17 cellular contexts compared by ENCODE assay signal in genomic region chr2:196479350-196479749, GRCh38.
A peak's percentile ranks its signal among the peaks of the same experiment; 100 is the strongest.
DNase-seq lines count a peak whose midpoint lies in the region; TF ChIP-seq lines count a peak whose summit lies in the region.
"Had no signal": no experiment of that assay in that cellular context is flagged by ENCODE, and none has a peak within 500 bp of the region (broad histone marks: within the 10 kb centered on the region; RNA-seq: fewer than 3 reads in every experiment).

No MANE protein-coding gene starts in this region.

- H3K36me3 ChIP-seq in adipocyte (ENCODE audit: control insufficient read depth, insufficient read depth, low read length, severe bottlenecking) (no peaks in the 10 kb centered on the region), thyroid gland (no peaks in the 10 kb centered on the region)
- H3K36me3 ChIP-seq: neutrophil had no signal

- H3K27me3 ChIP-seq in adipocyte (replicated peaks; ENCODE audit: control insufficient read depth, insufficient read depth, low read length) (no peaks in the 10 kb centered on the region), thyroid gland (no peaks in the 10 kb centered on the region)

- H3K4me1 ChIP-seq in adipocyte (ENCODE audit: control insufficient read depth, insufficient read depth, low read length): peaks cover 39% of the 10 kb centered on the region
- H3K4me1 ChIP-seq in thyroid gland: no peaks in the 10 kb centered on the region

- intact Hi-C loops in thyroid gland (cut with DNase I): no loop called here

- no peak for TF ChIP-seq CTCF in fibroblast of villous mesenchyme (IDR thresholded peaks at IDR 0.05; ENCODE audit: insufficient read depth, low read depth, low read length)
- TF ChIP-seq CTCF in thyroid gland (IDR thresholded peaks at IDR 0.05): no peak

- TF ChIP-seq POLR2A in thyroid gland (IDR thresholded peaks at IDR 0.05): no peak

- H3K4me3 ChIP-seq in adipocyte (ENCODE audit: low read length): no peak overlapping the region
- no peak overlapping the region for H3K4me3 ChIP-seq in fibroblast of villous mesenchyme (ENCODE audit: low read depth, low read length)
- no peak overlapping the region for H3K4me3 ChIP-seq in thyroid gland (replicated peaks in 1 of 3)

- H3K9ac ChIP-seq in adipocyte (ENCODE audit: low read length): no peak overlapping the region
- H3K9ac ChIP-seq: SK-N-SH had no signal

- H3K27ac ChIP-seq in thyroid gland: no peak overlapping the region
- H3K27ac ChIP-seq: 22Rv1, neutrophil had no signal

- DNase-seq in DMS 273 (lab: John Stamatoyannopoulos, UW; ENCODE audit: unreplicated experiment): peak; percentile 15
- DNase-seq in DMS 273 treated with DMSO at 0.1 percent for 48 hours (lab: John Stamatoyannopoulos, UW): no peak
- peak; percentile 88 for DNase-seq in adipocyte (ENCODE audit: low read depth)
- peak; percentile 48 for DNase-seq in fibroblast of villous mesenchyme (ENCODE audit: low read depth)
- peak; percentile 18 to 42 for DNase-seq in thyroid gland
- DNase-seq in activated CD4-positive, alpha-beta T cell treated with anti-CD3 and anti-CD28 coated beads for 48 hours: no peak
- no peak for DNase-seq in activated naive CD4-positive, alpha-beta T cell treated with Interleukin-2 at 50 U/mL for 16 hours
- no peak for DNase-seq in CD1c-positive myeloid dendritic cell (ENCODE audit: extremely low spot score)
- DNase-seq: activated CD8-positive, alpha-beta memory T cell treated with anti-CD3 and anti-CD28 coated beads for 24 hours; activated effector memory CD4-positive, alpha-beta T cell treated with anti-CD3 and anti-CD28 coated beads, Interleukin-2, amount 50 U/mL, for 16 hours; MM.1S; NCI-H2171; SK-N-SH; small intestine; stimulated activated naive CD8-positive, alpha-beta T cell treated with anti-CD3 and anti-CD28 coated beads, Interleukin-15, amount 100 ng/mL, for 72 hours had no signal

- no peaks in the 10 kb centered on the region for H3K9me3 ChIP-seq in adipocyte (ENCODE audit: control insufficient read depth, low read length)
- no peaks in the 10 kb centered on the region for H3K9me3 ChIP-seq in thyroid gland
- H3K9me3 ChIP-seq: neutrophil, SK-N-SH had no signal

Comparison
In these comparisons a context has a peak if more than half of its experiments do, and no peak if none do; other contexts are left out.
1. DNase-seq: peak in DMS 273 (single experiment), adipocyte (single experiment), fibroblast of villous mesenchyme (single experiment) and thyroid gland (2 of 2); none in DMS 273 treated with DMSO at 0.1 percent for 48 hours (single experiment), activated CD4-positive, alpha-beta T cell treated with anti-CD3 and anti-CD28 coated beads for 48 hours (single experiment), activated naive CD4-positive, alpha-beta T cell treated with Interleukin-2 at 50 U/mL for 16 hours (single experiment) and CD1c-positive myeloid dendritic cell (single experiment).